Comparison of ENCODE assay signal across 2 cellular contexts in the genomic region with DNA sequence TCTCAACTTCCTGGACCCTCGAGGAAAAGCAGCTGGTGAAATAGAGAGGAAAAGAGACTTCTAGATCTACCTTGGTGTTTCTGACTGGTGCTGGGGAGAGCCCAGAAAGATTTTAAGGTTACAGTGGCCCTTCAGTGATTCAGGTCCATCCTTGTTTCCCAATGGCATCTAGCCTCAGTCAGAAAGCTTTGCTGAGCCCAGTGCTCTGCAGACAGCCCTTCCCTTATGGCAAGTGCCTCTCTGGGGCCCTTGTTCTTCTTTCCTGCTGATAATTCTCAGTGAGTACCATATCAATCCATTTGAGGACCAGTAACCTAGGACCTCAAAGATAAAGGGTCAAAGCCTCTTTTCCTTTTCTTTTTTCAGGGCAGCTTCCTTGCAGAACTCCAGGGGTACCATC.
TF ChIP-seq lines count a peak whose summit lies in the region.

No MANE protein-coding gene starts in this region.

TF ChIP-seq in GM23338, 12 proteins besides CTCF, POLR2A, EP300 and RAD21:
- TF ChIP-seq EZH2 (IDR thresholded peaks at IDR 0.05; ENCODE audit: low read depth, unreplicated experiment) (no peak), ZNF114 (CRISPR knock-in tag; IDR thresholded peaks at IDR 0.05) (no peak), POLR2AphosphoS5 (IDR thresholded peaks at IDR 0.05; ENCODE audit: low read depth) (no peak)
- TF ChIP-seq, protein P1, sequence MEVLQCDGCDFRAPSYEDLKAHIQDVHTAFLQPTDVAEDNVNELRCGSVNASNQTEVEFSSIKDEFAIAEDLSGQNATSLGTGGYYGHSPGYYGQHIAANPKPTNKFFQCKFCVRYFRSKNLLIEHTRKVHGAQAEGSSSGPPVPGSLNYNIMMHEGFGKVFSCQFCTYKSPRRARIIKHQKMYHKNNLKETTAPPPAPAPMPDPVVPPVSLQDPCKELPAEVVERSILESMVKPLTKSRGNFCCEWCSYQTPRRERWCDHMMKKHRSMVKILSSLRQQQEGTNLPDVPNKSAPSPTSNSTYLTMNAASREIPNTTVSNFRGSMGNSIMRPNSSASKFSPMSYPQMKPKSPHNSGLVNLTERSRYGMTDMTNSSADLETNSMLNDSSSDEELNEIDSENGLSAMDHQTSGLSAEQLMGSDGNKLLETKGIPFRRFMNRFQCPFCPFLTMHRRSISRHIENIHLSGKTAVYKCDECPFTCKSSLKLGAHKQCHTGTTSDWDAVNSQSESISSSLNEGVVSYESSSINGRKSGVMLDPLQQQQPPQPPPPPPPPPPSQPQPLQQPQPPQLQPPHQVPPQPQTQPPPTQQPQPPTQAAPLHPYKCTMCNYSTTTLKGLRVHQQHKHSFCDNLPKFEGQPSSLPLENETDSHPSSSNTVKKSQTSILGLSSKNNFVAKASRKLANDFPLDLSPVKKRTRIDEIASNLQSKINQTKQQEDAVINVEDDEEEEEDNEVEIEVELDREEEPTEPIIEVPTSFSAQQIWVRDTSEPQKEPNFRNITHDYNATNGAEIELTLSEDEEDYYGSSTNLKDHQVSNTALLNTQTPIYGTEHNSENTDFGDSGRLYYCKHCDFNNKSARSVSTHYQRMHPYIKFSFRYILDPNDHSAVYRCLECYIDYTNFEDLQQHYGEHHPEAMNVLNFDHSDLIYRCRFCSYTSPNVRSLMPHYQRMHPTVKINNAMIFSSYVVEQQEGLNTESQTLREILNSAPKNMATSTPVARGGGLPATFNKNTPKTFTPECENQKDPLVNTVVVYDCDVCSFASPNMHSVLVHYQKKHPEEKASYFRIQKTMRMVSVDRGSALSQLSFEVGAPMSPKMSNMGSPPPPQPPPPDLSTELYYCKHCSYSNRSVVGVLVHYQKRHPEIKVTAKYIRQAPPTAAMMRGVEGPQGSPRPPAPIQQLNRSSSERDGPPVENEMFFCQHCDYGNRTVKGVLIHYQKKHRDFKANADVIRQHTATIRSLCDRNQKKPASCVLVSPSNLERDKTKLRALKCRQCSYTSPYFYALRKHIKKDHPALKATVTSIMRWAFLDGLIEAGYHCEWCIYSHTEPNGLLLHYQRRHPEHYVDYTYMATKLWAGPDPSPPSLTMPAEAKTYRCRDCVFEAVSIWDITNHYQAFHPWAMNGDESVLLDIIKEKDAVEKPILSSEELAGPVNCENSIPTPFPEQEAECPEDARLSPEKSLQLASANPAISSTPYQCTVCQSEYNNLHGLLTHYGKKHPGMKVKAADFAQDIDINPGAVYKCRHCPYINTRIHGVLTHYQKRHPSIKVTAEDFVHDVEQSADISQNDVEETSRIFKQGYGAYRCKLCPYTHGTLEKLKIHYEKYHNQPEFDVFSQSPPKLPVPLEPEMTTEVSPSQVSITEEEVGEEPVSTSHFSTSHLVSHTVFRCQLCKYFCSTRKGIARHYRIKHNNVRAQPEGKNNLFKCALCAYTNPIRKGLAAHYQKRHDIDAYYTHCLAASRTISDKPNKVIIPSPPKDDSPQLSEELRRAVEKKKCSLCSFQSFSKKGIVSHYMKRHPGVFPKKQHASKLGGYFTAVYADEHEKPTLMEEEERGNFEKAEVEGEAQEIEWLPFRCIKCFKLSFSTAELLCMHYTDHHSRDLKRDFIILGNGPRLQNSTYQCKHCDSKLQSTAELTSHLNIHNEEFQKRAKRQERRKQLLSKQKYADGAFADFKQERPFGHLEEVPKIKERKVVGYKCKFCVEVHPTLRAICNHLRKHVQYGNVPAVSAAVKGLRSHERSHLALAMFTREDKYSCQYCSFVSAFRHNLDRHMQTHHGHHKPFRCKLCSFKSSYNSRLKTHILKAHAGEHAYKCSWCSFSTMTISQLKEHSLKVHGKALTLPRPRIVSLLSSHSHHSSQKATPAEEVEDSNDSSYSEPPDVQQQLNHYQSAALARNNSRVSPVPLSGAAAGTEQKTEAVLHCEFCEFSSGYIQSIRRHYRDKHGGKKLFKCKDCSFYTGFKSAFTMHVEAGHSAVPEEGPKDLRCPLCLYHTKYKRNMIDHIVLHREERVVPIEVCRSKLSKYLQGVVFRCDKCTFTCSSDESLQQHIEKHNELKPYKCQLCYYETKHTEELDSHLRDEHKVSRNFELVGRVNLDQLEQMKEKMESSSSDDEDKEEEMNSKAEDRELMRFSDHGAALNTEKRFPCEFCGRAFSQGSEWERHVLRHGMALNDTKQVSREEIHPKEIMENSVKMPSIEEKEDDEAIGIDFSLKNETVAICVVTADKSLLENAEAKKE (CRISPR knock-in tag; IDR thresholded peaks at IDR 0.05), result no peak

TF ChIP-seq in H1, 55 proteins besides CTCF, POLR2A, EP300 and RAD21:
- TF ChIP-seq POU5F1 (IDR thresholded peaks at IDR 0.05; ENCODE audit: low read depth, low read length), result no peak
- TF ChIP-seq SAP30 (IDR thresholded peaks at IDR 0.05; ENCODE audit: insufficient read depth, insufficient replicate concordance, low read length), result no peak
- TF ChIP-seq KDM4A (IDR thresholded peaks at IDR 0.05; ENCODE audit: low read depth, low read length, severe bottlenecking), result no peak
- TF ChIP-seq NRF1 (IDR thresholded peaks at IDR 0.05; ENCODE audit: low read depth, low read length), result no peak
- no peak for TF ChIP-seq YY1 (IDR thresholded peaks at IDR 0.05; ENCODE audit: low read depth, low read length)
- TF ChIP-seq RFX5 (IDR thresholded peaks at IDR 0.05; ENCODE audit: borderline replicate concordance, low read depth, low read length), result no peak
- no peak for TF ChIP-seq SP1 (IDR thresholded peaks at IDR 0.05; ENCODE audit: low read depth, low read length)
- no peak for TF ChIP-seq TCF12 (IDR thresholded peaks at IDR 0.05; ENCODE audit: low read depth, low read length)
- TF ChIP-seq HDAC6 (IDR thresholded peaks at IDR 0.05; ENCODE audit: low read depth, low read length), result no peak
- no peak for TF ChIP-seq CREB1 (IDR thresholded peaks at IDR 0.05)
- no peak for TF ChIP-seq CHD1 (IDR thresholded peaks at IDR 0.05; ENCODE audit: low read depth, low read length)
- no peak for TF ChIP-seq CHD2 (IDR thresholded peaks at IDR 0.05; ENCODE audit: low read length)
- TF ChIP-seq, protein P2, sequence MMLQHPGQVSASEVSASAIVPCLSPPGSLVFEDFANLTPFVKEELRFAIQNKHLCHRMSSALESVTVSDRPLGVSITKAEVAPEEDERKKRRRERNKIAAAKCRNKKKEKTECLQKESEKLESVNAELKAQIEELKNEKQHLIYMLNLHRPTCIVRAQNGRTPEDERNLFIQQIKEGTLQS (IDR thresholded peaks at IDR 0.05; ENCODE audit: insufficient read depth, low read depth, low read length), result no peak
- no peak for TF ChIP-seq ASH2L (IDR thresholded peaks at IDR 0.05; ENCODE audit: low read length)
- no peak for TF ChIP-seq GABPA (IDR thresholded peaks at IDR 0.05; ENCODE audit: borderline replicate concordance, insufficient read depth, low read length)
- no peak for TF ChIP-seq CEBPB (IDR thresholded peaks at IDR 0.05; ENCODE audit: low read depth, low read length)
- TF ChIP-seq FOSL1 (IDR thresholded peaks at IDR 0.05; ENCODE audit: insufficient read depth, low read depth, low read length), result no peak
- TF ChIP-seq, protein P3, sequence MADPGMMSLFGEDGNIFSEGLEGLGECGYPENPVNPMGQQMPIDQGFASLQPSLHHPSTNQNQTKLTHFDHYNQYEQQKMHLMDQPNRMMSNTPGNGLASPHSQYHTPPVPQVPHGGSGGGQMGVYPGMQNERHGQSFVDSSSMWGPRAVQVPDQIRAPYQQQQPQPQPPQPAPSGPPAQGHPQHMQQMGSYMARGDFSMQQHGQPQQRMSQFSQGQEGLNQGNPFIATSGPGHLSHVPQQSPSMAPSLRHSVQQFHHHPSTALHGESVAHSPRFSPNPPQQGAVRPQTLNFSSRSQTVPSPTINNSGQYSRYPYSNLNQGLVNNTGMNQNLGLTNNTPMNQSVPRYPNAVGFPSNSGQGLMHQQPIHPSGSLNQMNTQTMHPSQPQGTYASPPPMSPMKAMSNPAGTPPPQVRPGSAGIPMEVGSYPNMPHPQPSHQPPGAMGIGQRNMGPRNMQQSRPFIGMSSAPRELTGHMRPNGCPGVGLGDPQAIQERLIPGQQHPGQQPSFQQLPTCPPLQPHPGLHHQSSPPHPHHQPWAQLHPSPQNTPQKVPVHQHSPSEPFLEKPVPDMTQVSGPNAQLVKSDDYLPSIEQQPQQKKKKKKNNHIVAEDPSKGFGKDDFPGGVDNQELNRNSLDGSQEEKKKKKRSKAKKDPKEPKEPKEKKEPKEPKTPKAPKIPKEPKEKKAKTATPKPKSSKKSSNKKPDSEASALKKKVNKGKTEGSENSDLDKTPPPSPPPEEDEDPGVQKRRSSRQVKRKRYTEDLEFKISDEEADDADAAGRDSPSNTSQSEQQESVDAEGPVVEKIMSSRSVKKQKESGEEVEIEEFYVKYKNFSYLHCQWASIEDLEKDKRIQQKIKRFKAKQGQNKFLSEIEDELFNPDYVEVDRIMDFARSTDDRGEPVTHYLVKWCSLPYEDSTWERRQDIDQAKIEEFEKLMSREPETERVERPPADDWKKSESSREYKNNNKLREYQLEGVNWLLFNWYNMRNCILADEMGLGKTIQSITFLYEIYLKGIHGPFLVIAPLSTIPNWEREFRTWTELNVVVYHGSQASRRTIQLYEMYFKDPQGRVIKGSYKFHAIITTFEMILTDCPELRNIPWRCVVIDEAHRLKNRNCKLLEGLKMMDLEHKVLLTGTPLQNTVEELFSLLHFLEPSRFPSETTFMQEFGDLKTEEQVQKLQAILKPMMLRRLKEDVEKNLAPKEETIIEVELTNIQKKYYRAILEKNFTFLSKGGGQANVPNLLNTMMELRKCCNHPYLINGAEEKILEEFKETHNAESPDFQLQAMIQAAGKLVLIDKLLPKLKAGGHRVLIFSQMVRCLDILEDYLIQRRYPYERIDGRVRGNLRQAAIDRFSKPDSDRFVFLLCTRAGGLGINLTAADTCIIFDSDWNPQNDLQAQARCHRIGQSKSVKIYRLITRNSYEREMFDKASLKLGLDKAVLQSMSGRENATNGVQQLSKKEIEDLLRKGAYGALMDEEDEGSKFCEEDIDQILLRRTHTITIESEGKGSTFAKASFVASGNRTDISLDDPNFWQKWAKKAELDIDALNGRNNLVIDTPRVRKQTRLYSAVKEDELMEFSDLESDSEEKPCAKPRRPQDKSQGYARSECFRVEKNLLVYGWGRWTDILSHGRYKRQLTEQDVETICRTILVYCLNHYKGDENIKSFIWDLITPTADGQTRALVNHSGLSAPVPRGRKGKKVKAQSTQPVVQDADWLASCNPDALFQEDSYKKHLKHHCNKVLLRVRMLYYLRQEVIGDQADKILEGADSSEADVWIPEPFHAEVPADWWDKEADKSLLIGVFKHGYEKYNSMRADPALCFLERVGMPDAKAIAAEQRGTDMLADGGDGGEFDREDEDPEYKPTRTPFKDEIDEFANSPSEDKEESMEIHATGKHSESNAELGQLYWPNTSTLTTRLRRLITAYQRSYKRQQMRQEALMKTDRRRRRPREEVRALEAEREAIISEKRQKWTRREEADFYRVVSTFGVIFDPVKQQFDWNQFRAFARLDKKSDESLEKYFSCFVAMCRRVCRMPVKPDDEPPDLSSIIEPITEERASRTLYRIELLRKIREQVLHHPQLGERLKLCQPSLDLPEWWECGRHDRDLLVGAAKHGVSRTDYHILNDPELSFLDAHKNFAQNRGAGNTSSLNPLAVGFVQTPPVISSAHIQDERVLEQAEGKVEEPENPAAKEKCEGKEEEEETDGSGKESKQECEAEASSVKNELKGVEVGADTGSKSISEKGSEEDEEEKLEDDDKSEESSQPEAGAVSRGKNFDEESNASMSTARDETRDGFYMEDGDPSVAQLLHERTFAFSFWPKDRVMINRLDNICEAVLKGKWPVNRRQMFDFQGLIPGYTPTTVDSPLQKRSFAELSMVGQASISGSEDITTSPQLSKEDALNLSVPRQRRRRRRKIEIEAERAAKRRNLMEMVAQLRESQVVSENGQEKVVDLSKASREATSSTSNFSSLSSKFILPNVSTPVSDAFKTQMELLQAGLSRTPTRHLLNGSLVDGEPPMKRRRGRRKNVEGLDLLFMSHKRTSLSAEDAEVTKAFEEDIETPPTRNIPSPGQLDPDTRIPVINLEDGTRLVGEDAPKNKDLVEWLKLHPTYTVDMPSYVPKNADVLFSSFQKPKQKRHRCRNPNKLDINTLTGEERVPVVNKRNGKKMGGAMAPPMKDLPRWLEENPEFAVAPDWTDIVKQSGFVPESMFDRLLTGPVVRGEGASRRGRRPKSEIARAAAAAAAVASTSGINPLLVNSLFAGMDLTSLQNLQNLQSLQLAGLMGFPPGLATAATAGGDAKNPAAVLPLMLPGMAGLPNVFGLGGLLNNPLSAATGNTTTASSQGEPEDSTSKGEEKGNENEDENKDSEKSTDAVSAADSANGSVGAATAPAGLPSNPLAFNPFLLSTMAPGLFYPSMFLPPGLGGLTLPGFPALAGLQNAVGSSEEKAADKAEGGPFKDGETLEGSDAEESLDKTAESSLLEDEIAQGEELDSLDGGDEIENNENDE (IDR thresholded peaks at IDR 0.05; ENCODE audit: insufficient replicate concordance, low read length), result no peak
- no peak for TF ChIP-seq MAFK (IDR thresholded peaks at IDR 0.05; ENCODE audit: low read depth, low read length)
